In the genomic region with DNA sequence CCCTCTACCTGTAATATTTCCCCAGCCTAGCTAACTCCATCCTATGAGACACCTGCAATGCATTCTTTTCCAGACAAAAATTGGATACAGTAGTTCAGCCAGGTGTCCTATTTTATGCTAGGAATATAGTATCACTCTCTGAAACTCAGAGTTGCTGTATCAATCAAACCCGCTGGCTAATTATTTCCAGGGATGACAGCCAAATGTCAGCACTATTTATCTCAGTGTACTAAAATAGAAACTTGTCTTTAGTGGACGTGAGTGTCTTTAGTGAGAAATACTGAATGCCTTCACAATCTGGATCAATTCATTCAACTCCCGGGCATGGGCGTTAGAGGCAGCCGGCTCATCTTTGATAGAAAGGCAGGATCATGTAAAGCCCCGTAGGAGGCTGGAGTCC, we compare ENCODE assay signal across 3 cellular contexts.
"Had no signal": no experiment of that assay in that cellular context is flagged by ENCODE, and none has a peak within 500 bp of the region (broad histone marks: within the 10 kb centered on the region; RNA-seq: fewer than 3 reads in every experiment).

No MANE protein-coding gene starts in this region.

- ATAC-seq: GM12878 had no signal

- H3K4me3 ChIP-seq: GM12878 had no signal

- DNase-seq: GDM1, GF-D8 had no signal
